ENCODE assay signal across 1 cellular context in the genomic region with DNA sequence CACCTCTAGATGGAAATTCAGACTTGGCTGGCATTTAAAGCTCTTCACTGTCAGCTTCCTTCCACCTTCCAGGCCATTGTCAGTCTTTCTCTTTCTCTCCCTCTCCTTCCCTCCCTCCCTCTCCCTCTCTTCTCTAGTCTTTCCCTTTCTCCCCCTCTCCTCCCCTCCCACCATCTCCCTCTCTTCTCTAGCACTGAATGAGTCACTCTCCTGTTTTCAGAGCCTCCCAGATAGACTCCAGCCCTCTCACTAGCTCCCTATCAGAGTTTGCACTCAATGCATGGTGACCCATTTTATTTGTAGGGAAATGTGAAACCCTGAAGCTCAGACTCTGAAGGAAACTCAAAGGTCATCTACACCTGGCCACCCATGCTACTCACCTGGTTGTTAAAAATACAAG.
A peak's percentile ranks its signal among the peaks of the same experiment; 100 is the strongest.
TF ChIP-seq lines count a peak whose summit lies in the region.

No MANE protein-coding gene starts in this region.

TF ChIP-seq in K562, 482 proteins besides CTCF, POLR2A, EP300 and RAD21 (continued from another document and continues in another):
- TF ChIP-seq CTCFL (IDR thresholded peaks at IDR 0.05; ENCODE audit: borderline replicate concordance, insufficient read depth, low read depth, low read length, poor library complexity, severe bottlenecking) (no peak), SMARCA4 (IDR thresholded peaks at IDR 0.05) (peak; percentile 98), NUFIP1 (IDR thresholded peaks at IDR 0.05; ENCODE audit: partially characterized antibody) (peak; percentile 76), PTBP1 (IDR thresholded peaks at IDR 0.05; ENCODE audit: low read depth, low read length) (no peak), NFATC3 (IDR thresholded peaks at IDR 0.05) (0 out of 2 replicates have a peak, but pooled peaks have one; percentile 17), POLR3G (IDR thresholded peaks at IDR 0.05; ENCODE audit: extremely low read depth, insufficient read length, insufficient replicate concordance) (no peak), ERF (CRISPR knock-in tag; IDR thresholded peaks at IDR 0.05) (no peak), ZNF121 (CRISPR knock-in tag; conservative IDR thresholded peaks at IDR 0.05) (no peak), FIP1L1 (IDR thresholded peaks at IDR 0.05; ENCODE audit: low read depth, low read length, poor library complexity, severe bottlenecking) (no peak), ZNF695 (CRISPR knock-in tag; IDR thresholded peaks at IDR 0.05) (no peak), ATF4 (CRISPR knock-in tag; IDR thresholded peaks at IDR 0.05) (0 out of 2 replicates have a peak, but pooled peaks have one; percentile 7), SAFB (IDR thresholded peaks at IDR 0.05; ENCODE audit: borderline replicate concordance, low read depth, low read length) (no peak), XRCC5 (IDR thresholded peaks at IDR 0.05; ENCODE audit: low read depth, low read length) (peak; percentile 51; the same call in 1 of the 2 replicates), NFE2L1 (tag; IDR thresholded peaks at IDR 0.05; ENCODE audit: borderline replicate concordance, low read depth) (no peak), NFRKB (IDR thresholded peaks at IDR 0.05; ENCODE audit: low read depth) (peak; percentile 64; the same call in 1 of the 2 replicates), POLR2AphosphoS5 (IDR thresholded peaks at IDR 0.05; ENCODE audit: control insufficient read depth, insufficient read depth, low read depth, low read length) (0 out of 2 replicates have a peak, but pooled peaks have one; percentile 40), NR2C1 (IDR thresholded peaks at IDR 0.05) (no peak), NR2C1 (tag; IDR thresholded peaks at IDR 0.05) (no peak), HES1 (IDR thresholded peaks at IDR 0.05; ENCODE audit: low read depth) (0 out of 2 replicates have a peak, but pooled peaks have one; percentile 25), ZSCAN29 (IDR thresholded peaks at IDR 0.05) (no peak), ZNF436 (CRISPR knock-in tag; IDR thresholded peaks at IDR 0.05) (no peak), FOXK2 (conservative IDR thresholded peaks at IDR 0.05 in 1 of 2, IDR thresholded peaks at IDR 0.05 in 1 of 2; ENCODE audit: low read depth in 2 of 2) (peak in 1 of 2 experiments; percentile 68; a peak in 1 of 4 replicates), C11orf30 (IDR thresholded peaks at IDR 0.05; ENCODE audit: low read depth) (no peak), ZNF589 (CRISPR knock-in tag; IDR thresholded peaks at IDR 0.05; ENCODE audit: low read depth) (no peak), KAT7 (CRISPR knock-in tag; IDR thresholded peaks at IDR 0.05; ENCODE audit: borderline replicate concordance) (no peak), MEF2A (IDR thresholded peaks at IDR 0.05; ENCODE audit: control insufficient read depth, low read depth, low read length) (peak; percentile 49; the same call in 1 of the 2 replicates), ZNF561 (CRISPR knock-in tag; conservative IDR thresholded peaks at IDR 0.05) (no peak), ZNF324 (CRISPR knock-in tag; IDR thresholded peaks at IDR 0.05) (no peak), HDAC6 (IDR thresholded peaks at IDR 0.05; ENCODE audit: low read depth, low read length) (no peak), TAF7 (tag; IDR thresholded peaks at IDR 0.05) (no peak), ZNF347 (CRISPR knock-in tag; IDR thresholded peaks at IDR 0.05; ENCODE audit: low read depth) (no peak), SETDB1 (IDR thresholded peaks at IDR 0.05; ENCODE audit: low read length) (no peak), U2AF1 (optimal IDR thresholded peaks at IDR 0.05; ENCODE audit: low read depth, low read length) (no peak), TEAD1 (CRISPR knock-in tag; IDR thresholded peaks at IDR 0.05) (no peak), BMI1 (IDR thresholded peaks at IDR 0.05; ENCODE audit: low read length) (no peak), HIVEP1 (CRISPR knock-in tag; IDR thresholded peaks at IDR 0.05) (0 out of 2 replicates have a peak, but pooled peaks have one; percentile 28), JUN (IDR thresholded peaks at IDR 0.05; ENCODE audit: borderline replicate concordance, low read depth, low read length) (peak; percentile 88), JUN (CRISPR knock-in tag; IDR thresholded peaks at IDR 0.05; ENCODE audit: borderline replicate concordance) (no peak)
- TF ChIP-seq, protein P1, sequence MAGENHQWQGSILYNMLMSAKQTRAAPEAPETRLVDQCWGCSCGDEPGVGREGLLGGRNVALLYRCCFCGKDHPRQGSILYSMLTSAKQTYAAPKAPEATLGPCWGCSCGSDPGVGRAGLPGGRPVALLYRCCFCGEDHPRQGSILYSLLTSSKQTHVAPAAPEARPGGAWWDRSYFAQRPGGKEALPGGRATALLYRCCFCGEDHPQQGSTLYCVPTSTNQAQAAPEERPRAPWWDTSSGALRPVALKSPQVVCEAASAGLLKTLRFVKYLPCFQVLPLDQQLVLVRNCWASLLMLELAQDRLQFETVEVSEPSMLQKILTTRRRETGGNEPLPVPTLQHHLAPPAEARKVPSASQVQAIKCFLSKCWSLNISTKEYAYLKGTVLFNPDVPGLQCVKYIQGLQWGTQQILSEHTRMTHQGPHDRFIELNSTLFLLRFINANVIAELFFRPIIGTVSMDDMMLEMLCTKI (IDR thresholded peaks at IDR 0.05; ENCODE audit: partially characterized antibody): no peak
- TF ChIP-seq, protein P2, sequence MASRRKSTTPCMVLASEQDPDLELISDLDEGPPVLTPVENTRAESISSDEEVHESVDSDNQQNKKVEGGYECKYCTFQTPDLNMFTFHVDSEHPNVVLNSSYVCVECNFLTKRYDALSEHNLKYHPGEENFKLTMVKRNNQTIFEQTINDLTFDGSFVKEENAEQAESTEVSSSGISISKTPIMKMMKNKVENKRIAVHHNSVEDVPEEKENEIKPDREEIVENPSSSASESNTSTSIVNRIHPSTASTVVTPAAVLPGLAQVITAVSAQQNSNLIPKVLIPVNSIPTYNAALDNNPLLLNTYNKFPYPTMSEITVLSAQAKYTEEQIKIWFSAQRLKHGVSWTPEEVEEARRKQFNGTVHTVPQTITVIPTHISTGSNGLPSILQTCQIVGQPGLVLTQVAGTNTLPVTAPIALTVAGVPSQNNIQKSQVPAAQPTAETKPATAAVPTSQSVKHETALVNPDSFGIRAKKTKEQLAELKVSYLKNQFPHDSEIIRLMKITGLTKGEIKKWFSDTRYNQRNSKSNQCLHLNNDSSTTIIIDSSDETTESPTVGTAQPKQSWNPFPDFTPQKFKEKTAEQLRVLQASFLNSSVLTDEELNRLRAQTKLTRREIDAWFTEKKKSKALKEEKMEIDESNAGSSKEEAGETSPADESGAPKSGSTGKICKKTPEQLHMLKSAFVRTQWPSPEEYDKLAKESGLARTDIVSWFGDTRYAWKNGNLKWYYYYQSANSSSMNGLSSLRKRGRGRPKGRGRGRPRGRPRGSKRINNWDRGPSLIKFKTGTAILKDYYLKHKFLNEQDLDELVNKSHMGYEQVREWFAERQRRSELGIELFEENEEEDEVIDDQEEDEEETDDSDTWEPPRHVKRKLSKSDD (conservative IDR thresholded peaks at IDR 0.05; ENCODE audit: low read length): no peak
- TF ChIP-seq, protein P3, sequence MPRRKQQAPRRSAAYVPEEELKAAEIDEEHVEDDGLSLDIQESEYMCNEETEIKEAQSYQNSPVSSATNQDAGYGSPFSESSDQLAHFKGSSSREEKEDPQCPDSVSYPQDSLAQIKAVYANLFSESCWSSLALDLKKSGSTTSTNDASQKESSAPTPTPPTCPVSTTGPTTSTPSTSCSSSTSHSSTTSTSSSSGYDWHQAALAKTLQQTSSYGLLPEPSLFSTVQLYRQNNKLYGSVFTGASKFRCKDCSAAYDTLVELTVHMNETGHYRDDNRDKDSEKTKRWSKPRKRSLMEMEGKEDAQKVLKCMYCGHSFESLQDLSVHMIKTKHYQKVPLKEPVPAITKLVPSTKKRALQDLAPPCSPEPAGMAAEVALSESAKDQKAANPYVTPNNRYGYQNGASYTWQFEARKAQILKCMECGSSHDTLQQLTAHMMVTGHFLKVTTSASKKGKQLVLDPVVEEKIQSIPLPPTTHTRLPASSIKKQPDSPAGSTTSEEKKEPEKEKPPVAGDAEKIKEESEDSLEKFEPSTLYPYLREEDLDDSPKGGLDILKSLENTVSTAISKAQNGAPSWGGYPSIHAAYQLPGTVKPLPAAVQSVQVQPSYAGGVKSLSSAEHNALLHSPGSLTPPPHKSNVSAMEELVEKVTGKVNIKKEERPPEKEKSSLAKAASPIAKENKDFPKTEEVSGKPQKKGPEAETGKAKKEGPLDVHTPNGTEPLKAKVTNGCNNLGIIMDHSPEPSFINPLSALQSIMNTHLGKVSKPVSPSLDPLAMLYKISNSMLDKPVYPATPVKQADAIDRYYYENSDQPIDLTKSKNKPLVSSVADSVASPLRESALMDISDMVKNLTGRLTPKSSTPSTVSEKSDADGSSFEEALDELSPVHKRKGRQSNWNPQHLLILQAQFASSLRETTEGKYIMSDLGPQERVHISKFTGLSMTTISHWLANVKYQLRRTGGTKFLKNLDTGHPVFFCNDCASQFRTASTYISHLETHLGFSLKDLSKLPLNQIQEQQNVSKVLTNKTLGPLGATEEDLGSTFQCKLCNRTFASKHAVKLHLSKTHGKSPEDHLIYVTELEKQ (CRISPR knock-in tag; IDR thresholded peaks at IDR 0.05): no peak
- TF ChIP-seq, protein P4, sequence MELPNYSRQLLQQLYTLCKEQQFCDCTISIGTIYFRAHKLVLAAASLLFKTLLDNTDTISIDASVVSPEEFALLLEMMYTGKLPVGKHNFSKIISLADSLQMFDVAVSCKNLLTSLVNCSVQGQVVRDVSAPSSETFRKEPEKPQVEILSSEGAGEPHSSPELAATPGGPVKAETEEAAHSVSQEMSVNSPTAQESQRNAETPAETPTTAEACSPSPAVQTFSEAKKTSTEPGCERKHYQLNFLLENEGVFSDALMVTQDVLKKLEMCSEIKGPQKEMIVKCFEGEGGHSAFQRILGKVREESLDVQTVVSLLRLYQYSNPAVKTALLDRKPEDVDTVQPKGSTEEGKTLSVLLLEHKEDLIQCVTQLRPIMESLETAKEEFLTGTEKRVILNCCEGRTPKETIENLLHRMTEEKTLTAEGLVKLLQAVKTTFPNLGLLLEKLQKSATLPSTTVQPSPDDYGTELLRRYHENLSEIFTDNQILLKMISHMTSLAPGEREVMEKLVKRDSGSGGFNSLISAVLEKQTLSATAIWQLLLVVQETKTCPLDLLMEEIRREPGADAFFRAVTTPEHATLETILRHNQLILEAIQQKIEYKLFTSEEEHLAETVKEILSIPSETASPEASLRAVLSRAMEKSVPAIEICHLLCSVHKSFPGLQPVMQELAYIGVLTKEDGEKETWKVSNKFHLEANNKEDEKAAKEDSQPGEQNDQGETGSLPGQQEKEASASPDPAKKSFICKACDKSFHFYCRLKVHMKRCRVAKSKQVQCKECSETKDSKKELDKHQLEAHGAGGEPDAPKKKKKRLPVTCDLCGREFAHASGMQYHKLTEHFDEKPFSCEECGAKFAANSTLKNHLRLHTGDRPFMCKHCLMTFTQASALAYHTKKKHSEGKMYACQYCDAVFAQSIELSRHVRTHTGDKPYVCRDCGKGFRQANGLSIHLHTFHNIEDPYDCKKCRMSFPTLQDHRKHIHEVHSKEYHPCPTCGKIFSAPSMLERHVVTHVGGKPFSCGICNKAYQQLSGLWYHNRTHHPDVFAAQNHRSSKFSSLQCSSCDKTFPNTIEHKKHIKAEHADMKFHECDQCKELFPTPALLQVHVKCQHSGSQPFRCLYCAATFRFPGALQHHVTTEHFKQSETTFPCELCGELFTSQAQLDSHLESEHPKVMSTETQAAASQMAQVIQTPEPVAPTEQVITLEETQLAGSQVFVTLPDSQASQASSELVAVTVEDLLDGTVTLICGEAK (IDR thresholded peaks at IDR 0.05): no peak
- TF ChIP-seq, protein P4 (CRISPR knock-in tag; IDR thresholded peaks at IDR 0.05): no peak
